Comparison of ENCODE assay signal across 1 cellular context in the genomic region with DNA sequence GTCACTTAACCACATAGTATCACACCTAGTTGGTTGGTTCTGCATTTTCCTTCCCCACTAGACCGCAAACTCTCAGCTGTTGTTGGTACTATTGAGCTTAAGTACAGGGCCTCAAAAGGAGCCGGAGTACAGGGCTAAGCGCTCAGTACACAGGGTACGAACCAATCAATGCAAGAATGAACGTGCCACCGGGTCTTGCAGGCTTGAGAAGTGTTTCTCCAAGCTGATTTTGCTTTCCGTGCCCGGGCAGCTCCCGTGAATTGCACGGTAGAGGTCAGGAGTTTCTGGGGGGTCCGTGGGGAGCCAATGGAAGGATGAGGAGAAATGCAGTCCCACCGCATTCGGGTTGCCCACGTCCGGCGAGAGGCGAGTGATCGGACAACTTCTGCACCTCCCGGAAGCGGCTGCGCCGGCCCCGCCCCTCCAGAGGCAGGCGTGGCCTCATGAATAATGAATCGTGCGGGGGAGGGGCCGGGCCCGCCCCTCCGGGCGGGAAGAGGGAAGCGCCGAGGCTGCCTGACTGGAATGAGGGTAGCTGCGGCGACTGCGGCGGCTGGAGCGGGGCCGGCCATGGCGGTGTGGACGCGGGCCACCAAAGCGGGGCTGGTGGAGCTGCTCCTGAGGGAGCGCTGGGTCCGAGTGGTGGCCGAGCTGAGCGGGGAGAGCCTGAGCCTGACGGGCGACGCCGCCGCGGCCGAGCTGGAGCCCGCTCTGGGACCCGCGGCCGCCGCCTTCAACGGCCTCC.
TF ChIP-seq lines count a peak whose summit lies in the region.

SNTB2 (plus strand) TSS at position 523 of the 745 bp plus-strand sequence; CDS start at position 526, 3 bp downstream.

TF ChIP-seq in K562, 482 proteins besides CTCF, POLR2A, EP300 and RAD21 (continued from another document and continues in another):
- TF ChIP-seq TOE1 (IDR thresholded peaks at IDR 0.05; ENCODE audit: borderline replicate concordance) (no peak), TOE1 (CRISPR knock-in tag; IDR thresholded peaks at IDR 0.05; ENCODE audit: borderline replicate concordance, low read depth) (0 out of 2 replicates have a peak, but pooled peaks have one; percentile 8), PCBP1 (IDR thresholded peaks at IDR 0.05; ENCODE audit: low read depth, low read length, poor library complexity, severe bottlenecking) (no peak), HMGXB4 (CRISPR knock-in tag; IDR thresholded peaks at IDR 0.05) (0 out of 2 replicates have a peak, but pooled peaks have one; percentile 66), NFRKB (IDR thresholded peaks at IDR 0.05; ENCODE audit: low read depth) (peak; percentile 45; the same call in 1 of the 2 replicates), CREB5 (CRISPR knock-in tag; IDR thresholded peaks at IDR 0.05) (no peak), MAZ (CRISPR knock-in tag; conservative IDR thresholded peaks at IDR 0.05 in 1 of 2, IDR thresholded peaks at IDR 0.05 in 1 of 2) (peak in 1 of 2 experiments; percentile 90; a peak in 3 of 4 replicates), HDAC2 (IDR thresholded peaks at IDR 0.05) (0 out of 2 replicates have a peak, but pooled peaks have one; percentile 61), PHF20 (IDR thresholded peaks at IDR 0.05; ENCODE audit: partially characterized antibody) (peak; percentile 32), ZNF592 (IDR thresholded peaks at IDR 0.05) (peak; percentile 23; the same call in 1 of the 2 replicates), ASH1L (IDR thresholded peaks at IDR 0.05; ENCODE audit: borderline replicate concordance, low read depth, partially characterized antibody) (peak; percentile 16), TAF1 (IDR thresholded peaks at IDR 0.05; ENCODE audit: control insufficient read depth, extremely low read depth, insufficient read depth, low read length, severe bottlenecking) (peak; percentile 73), HDAC3 (IDR thresholded peaks at IDR 0.05; ENCODE audit: borderline replicate concordance, partially characterized antibody) (no peak), POLR2AphosphoS5 (IDR thresholded peaks at IDR 0.05; ENCODE audit: control insufficient read depth, insufficient read depth, low read depth, low read length) (peak; percentile 77)
- TF ChIP-seq, protein P1, sequence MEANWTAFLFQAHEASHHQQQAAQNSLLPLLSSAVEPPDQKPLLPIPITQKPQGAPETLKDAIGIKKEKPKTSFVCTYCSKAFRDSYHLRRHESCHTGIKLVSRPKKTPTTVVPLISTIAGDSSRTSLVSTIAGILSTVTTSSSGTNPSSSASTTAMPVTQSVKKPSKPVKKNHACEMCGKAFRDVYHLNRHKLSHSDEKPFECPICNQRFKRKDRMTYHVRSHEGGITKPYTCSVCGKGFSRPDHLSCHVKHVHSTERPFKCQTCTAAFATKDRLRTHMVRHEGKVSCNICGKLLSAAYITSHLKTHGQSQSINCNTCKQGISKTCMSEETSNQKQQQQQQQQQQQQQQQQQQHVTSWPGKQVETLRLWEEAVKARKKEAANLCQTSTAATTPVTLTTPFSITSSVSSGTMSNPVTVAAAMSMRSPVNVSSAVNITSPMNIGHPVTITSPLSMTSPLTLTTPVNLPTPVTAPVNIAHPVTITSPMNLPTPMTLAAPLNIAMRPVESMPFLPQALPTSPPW (CRISPR knock-in tag; IDR thresholded peaks at IDR 0.05) = peak; percentile 83
- TF ChIP-seq, protein P2, sequence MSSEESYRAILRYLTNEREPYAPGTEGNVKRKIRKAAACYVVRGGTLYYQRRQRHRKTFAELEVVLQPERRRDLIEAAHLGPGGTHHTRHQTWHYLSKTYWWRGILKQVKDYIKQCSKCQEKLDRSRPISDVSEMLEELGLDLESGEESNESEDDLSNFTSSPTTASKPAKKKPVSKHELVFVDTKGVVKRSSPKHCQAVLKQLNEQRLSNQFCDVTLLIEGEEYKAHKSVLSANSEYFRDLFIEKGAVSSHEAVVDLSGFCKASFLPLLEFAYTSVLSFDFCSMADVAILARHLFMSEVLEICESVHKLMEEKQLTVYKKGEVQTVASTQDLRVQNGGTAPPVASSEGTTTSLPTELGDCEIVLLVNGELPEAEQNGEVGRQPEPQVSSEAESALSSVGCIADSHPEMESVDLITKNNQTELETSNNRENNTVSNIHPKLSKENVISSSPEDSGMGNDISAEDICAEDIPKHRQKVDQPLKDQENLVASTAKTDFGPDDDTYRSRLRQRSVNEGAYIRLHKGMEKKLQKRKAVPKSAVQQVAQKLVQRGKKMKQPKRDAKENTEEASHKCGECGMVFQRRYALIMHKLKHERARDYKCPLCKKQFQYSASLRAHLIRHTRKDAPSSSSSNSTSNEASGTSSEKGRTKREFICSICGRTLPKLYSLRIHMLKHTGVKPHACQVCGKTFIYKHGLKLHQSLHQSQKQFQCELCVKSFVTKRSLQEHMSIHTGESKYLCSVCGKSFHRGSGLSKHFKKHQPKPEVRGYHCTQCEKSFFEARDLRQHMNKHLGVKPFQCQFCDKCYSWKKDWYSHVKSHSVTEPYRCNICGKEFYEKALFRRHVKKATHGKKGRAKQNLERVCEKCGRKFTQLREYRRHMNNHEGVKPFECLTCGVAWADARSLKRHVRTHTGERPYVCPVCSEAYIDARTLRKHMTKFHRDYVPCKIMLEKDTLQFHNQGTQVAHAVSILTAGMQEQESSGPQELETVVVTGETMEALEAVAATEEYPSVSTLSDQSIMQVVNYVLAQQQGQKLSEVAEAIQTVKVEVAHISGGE (CRISPR knock-in tag; IDR thresholded peaks at IDR 0.05) = peak in 1 of 3 experiments; percentile 82; a peak in 2 of 6 replicates
- TF ChIP-seq, protein P3, sequence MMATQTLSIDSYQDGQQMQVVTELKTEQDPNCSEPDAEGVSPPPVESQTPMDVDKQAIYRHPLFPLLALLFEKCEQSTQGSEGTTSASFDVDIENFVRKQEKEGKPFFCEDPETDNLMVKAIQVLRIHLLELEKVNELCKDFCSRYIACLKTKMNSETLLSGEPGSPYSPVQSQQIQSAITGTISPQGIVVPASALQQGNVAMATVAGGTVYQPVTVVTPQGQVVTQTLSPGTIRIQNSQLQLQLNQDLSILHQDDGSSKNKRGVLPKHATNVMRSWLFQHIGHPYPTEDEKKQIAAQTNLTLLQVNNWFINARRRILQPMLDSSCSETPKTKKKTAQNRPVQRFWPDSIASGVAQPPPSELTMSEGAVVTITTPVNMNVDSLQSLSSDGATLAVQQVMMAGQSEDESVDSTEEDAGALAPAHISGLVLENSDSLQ (IDR thresholded peaks at IDR 0.05) = peak; percentile 71
- TF ChIP-seq, protein P4, sequence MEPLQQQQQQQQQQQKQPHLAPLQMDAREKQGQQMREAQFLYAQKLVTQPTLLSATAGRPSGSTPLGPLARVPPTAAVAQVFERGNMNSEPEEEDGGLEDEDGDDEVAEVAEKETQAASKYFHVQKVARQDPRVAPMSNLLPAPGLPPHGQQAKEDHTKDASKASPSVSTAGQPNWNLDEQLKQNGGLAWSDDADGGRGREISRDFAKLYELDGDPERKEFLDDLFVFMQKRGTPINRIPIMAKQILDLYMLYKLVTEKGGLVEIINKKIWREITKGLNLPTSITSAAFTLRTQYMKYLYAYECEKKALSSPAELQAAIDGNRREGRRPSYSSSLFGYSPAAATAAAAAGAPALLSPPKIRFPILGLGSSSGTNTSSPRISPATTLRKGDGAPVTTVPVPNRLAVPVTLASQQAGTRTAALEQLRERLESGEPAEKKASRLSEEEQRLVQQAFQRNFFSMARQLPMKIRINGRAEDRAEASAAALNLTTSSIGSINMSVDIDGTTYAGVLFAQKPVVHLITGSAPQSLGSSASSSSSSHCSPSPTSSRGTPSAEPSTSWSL (CRISPR knock-in tag; IDR thresholded peaks at IDR 0.05; ENCODE audit: borderline replicate concordance) = no peak
- TF ChIP-seq, protein P5, sequence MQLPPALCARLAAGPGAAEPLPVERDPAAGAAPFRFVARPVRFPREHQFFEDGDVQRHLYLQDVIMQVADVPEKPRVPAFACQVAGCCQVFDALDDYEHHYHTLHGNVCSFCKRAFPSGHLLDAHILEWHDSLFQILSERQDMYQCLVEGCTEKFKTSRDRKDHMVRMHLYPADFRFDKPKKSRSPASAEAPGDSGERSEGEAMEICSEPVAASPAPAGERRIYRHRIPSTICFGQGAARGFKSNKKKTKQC (CRISPR knock-in tag; IDR thresholded peaks at IDR 0.05) = peak; percentile 48; the same call in 1 of the 2 replicates
- TF ChIP-seq, protein P6, sequence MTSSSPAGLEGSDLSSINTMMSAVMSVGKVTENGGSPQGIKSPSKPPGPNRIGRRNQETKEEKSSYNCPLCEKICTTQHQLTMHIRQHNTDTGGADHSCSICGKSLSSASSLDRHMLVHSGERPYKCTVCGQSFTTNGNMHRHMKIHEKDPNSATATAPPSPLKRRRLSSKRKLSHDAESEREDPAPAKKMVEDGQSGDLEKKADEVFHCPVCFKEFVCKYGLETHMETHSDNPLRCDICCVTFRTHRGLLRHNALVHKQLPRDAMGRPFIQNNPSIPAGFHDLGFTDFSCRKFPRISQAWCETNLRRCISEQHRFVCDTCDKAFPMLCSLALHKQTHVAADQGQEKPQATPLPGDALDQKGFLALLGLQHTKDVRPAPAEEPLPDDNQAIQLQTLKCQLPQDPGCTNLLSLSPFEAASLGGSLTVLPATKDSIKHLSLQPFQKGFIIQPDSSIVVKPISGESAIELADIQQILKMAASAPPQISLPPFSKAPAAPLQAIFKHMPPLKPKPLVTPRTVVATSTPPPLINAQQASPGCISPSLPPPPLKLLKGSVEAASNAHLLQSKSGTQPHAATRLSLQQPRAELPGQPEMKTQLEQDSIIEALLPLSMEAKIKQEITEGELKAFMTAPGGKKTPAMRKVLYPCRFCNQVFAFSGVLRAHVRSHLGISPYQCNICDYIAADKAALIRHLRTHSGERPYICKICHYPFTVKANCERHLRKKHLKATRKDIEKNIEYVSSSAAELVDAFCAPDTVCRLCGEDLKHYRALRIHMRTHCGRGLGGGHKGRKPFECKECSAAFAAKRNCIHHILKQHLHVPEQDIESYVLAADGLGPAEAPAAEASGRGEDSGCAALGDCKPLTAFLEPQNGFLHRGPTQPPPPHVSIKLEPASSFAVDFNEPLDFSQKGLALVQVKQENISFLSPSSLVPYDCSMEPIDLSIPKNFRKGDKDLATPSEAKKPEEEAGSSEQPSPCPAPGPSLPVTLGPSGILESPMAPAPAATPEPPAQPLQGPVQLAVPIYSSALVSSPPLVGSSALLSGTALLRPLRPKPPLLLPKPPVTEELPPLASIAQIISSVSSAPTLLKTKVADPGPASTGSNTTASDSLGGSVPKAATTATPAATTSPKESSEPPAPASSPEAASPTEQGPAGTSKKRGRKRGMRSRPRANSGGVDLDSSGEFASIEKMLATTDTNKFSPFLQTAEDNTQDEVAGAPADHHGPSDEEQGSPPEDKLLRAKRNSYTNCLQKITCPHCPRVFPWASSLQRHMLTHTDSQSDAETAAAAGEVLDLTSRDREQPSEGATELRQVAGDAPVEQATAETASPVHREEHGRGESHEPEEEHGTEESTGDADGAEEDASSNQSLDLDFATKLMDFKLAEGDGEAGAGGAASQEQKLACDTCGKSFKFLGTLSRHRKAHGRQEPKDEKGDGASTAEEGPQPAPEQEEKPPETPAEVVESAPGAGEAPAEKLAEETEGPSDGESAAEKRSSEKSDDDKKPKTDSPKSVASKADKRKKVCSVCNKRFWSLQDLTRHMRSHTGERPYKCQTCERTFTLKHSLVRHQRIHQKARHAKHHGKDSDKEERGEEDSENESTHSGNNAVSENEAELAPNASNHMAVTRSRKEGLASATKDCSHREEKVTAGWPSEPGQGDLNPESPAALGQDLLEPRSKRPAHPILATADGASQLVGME (CRISPR knock-in tag; IDR thresholded peaks at IDR 0.05) = no peak; the same call in 1 of the 2 replicates
